17 cellular contexts compared by ENCODE assay signal in genomic region chr12:105882404-105882803, GRCh38.
A peak's percentile ranks its signal among the peaks of the same experiment; 100 is the strongest.
DNase-seq lines count a peak whose midpoint lies in the region; ATAC-seq and TF ChIP-seq lines count a peak whose summit lies in the region.
"Had no signal": no experiment of that assay in that cellular context is flagged by ENCODE, and none has a peak within 500 bp of the region (broad histone marks: within the 10 kb centered on the region; RNA-seq: fewer than 3 reads in every experiment).

No MANE protein-coding gene starts in this region.

- H3K9me2 ChIP-seq in GM23248 (ENCODE audit: insufficient read depth), result no peaks in the 10 kb centered on the region

- peak; percentile 81 for DNase-seq in GM23248
- peak; percentile 13 for DNase-seq in astrocyte of the spinal cord (ENCODE audit: low read depth, low spot score)
- peak in 1 of 2 donors; percentile 26 for DNase-seq in heart right ventricle
- DNase-seq in renal cortical epithelial cell (ENCODE audit: low read depth), result peak; percentile 38
- no peak for DNase-seq in activated naive CD4-positive, alpha-beta T cell treated with anti-CD3 and anti-CD28 coated beads, Interleukin-2, amount 50 U/mL, for 16 hours
- no peak for DNase-seq in activated naive CD4-positive, alpha-beta T cell treated with anti-CD3 and anti-CD28 coated beads, Interleukin-2, amount 50 U/mL, for 72 hours (ENCODE audit: low spot score in 2 of 2)
- no peak for DNase-seq in kidney tubule cell (ENCODE audit: low spot score)
- DNase-seq: activated CD8-positive, alpha-beta memory T cell treated with anti-CD3 and anti-CD28 coated beads, Interleukin-2, amount 50 U/mL, for 48 hours; foreskin fibroblast; naive thymus-derived CD8-positive, alpha-beta T cell; NCI-H2227 treated with DMSO at 0.1 percent for 48 hours; WERI-Rb-1 had no signal

- H3K27me3 ChIP-seq in GM23248 (replicated peaks; ENCODE audit: insufficient read depth), result no peaks in the 10 kb centered on the region
- H3K27me3 ChIP-seq in heart right ventricle, result no peaks in the 10 kb centered on the region

- H3K9me3 ChIP-seq in GM23248 (ENCODE audit: low read depth) (no peaks in the 10 kb centered on the region), heart right ventricle (no peaks in the 10 kb centered on the region)

- 12 to 30% methylated on average over 1 of the region's 1 CpG for WGBS in GM23248 (ENCODE audit: low coverage in 1 of 2, low lambda C conversion rate in 2 of 2, missing lambda C conversion rate in 2 of 2), 2 experiments
- WGBS in heart right ventricle, 2 donors, result 44 to 50% methylated on average over 1 of the region's 1 CpG

- peaks cover 12% of the 10 kb centered on the region; the same call in 1 of the 2 replicates for H3K4me1 ChIP-seq in GM23248 (ENCODE audit: insufficient read depth)
- H3K4me1 ChIP-seq in heart right ventricle, result peaks cover 0 to 10% (median 0%) of the 10 kb centered on the region in 9 donors

- H3K9me3 Mint-ChIP-seq in activated naive CD4-positive, alpha-beta T cell treated with anti-CD3 and anti-CD28 coated beads, Interleukin-2, amount 50 U/mL, for 72 hours, result peaks cover 0 to 9% of the 10 kb centered on the region in 2 donors
- H3K9me3 Mint-ChIP-seq: stimulated activated naive CD8-positive, alpha-beta T cell treated with anti-CD3 and anti-CD28 coated beads, Interleukin-15, Interleukin-2, amounts not matched to agents 100 ng/mL and 50 ng/mL, for 24 hours had no signal

- H3K9ac ChIP-seq in GM23248, result no peak overlapping the region

- in situ Hi-C loops in GM23248 (cut with MboI), result no loop called here
- in situ Hi-C loops in astrocyte of the spinal cord (cut with HindIII; ENCODE audit: low sequenced_read_pairs), result no loop called here

- intact Hi-C loops in heart right ventricle (cut with DNase I), result no loop called here

- H3K4me3 ChIP-seq in GM23248 (no peak overlapping the region), astrocyte of the spinal cord (ENCODE audit: low read depth, low read length) (no peak overlapping the region), heart right ventricle (no peak overlapping the region)

- H4K20me1 ChIP-seq in GM23248 (ENCODE audit: insufficient read depth), result no peaks in the 10 kb centered on the region

- ATAC-seq in heart right ventricle, result peak; percentile 39 to 92 (median 76)
- no peak for ATAC-seq in activated naive CD4-positive, alpha-beta T cell treated with anti-CD3 and anti-CD28 coated beads, Interleukin-2, amount 50 U/mL, for 72 hours
- ATAC-seq in HG02885 (IDR thresholded peaks at IDR 0.05; ENCODE audit: poor library complexity, unreplicated experiment), result no peak
- ATAC-seq: naive thymus-derived CD8-positive, alpha-beta T cell had no signal

- H3K27ac ChIP-seq in GM23248 (peak overlapping the region; percentile 30; the same call in 1 of the 2 replicates), heart right ventricle (no peak overlapping the region)
- H3K27ac ChIP-seq: C4-2B, WERI-Rb-1 had no signal

- no peaks in the 10 kb centered on the region for H3K36me3 ChIP-seq in GM23248 (ENCODE audit: low read depth)
- H3K36me3 ChIP-seq in heart right ventricle, result no peaks in the 10 kb centered on the region
- H3K36me3 ChIP-seq: WERI-Rb-1 had no signal

- H3K79me2 ChIP-seq in GM23248 (ENCODE audit: insufficient read depth), result no peaks in the 10 kb centered on the region

- TF ChIP-seq CTCF in astrocyte of the spinal cord (IDR thresholded peaks at IDR 0.05; ENCODE audit: low read depth, low read length), result no peak
- no peak for TF ChIP-seq CTCF in heart right ventricle (IDR thresholded peaks at IDR 0.05)

- H3K27ac Mint-ChIP-seq in activated naive CD4-positive, alpha-beta T cell treated with anti-CD3 and anti-CD28 coated beads, Interleukin-2, amount 50 U/mL, for 72 hours, result no peak overlapping the region
- H3K27ac Mint-ChIP-seq: activated naive CD8-positive, alpha-beta T cell; dendritic cell treated with granulocyte-macrophage colony-stimulating factor and Interleukin-4, amounts not matched to agents 40 ng/mL and 50 ng/mL, for 4 days; naive thymus-derived CD8-positive, alpha-beta T cell; stimulated activated naive CD8-positive, alpha-beta T cell treated with anti-CD3 and anti-CD28 coated beads, Interleukin-15, Interleukin-2, amounts not matched to agents 100 ng/mL and 50 ng/mL, for 24 hours had no signal

- no peak overlapping the region for H3K4me2 ChIP-seq in GM23248 (ENCODE audit: unreplicated experiment)

- no peaks in the 10 kb centered on the region for H3K36me3 Mint-ChIP-seq in activated naive CD4-positive, alpha-beta T cell treated with anti-CD3 and anti-CD28 coated beads, Interleukin-2, amount 50 U/mL, for 72 hours
- H3K36me3 Mint-ChIP-seq: activated naive CD8-positive, alpha-beta T cell; naive thymus-derived CD8-positive, alpha-beta T cell had no signal

- H3F3A ChIP-seq in GM23248 (ENCODE audit: insufficient read depth), result peaks cover 8% of the 10 kb centered on the region

- no peak overlapping the region for H2AFZ ChIP-seq in GM23248

Comparison
In these comparisons a context has a peak if more than half of its experiments do, and no peak if none do; other contexts are left out.
1. DNase-seq: peak in GM23248 (single experiment), astrocyte of the spinal cord (single experiment) and renal cortical epithelial cell (single experiment); none in activated naive CD4-positive, alpha-beta T cell treated with anti-CD3 and anti-CD28 coated beads, Interleukin-2, amount 50 U/mL, for 16 hours (single experiment), activated naive CD4-positive, alpha-beta T cell treated with anti-CD3 and anti-CD28 coated beads, Interleukin-2, amount 50 U/mL, for 72 hours (0 of 2) and kidney tubule cell (single experiment).
2. ATAC-seq: peak in heart right ventricle (8 of 8); none in activated naive CD4-positive, alpha-beta T cell treated with anti-CD3 and anti-CD28 coated beads, Interleukin-2, amount 50 U/mL, for 72 hours (0 of 2) and HG02885 (single experiment).